Comparison of ENCODE assay signal across 9 cellular contexts in the genomic region with DNA sequence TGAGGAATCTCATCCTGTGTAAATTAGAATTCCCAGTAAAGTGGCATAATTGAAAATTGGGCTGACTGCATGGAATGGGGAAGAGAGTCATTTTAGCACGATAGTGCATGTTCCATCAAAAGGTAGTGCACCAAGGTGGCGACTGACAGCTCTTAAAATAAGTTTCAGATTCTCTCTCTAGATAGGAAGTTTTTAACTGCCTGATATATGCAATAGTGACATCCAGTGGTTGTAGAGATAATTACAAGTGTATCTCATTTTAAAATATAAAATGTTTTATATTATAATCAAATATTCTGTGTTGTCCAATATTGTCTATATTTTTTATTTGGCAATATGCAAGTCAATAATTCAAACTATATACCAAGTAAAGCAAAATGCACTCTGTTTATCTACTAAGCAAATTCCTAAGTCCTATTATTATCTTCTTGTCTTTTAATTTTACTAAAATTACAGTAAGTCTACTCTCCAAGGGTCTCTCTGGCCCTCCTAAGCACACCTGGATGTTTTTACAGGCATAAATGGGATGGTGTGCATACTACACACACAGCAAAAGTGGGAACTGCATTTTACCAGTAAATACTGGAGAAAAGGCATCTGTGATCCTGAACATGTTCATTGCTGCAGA.
DNase-seq lines count a peak whose midpoint lies in the region; ATAC-seq and TF ChIP-seq lines count a peak whose summit lies in the region.
"Had no signal": no experiment of that assay in that cellular context is flagged by ENCODE, and none has a peak within 500 bp of the region (broad histone marks: within the 10 kb centered on the region; RNA-seq: fewer than 3 reads in every experiment).

No MANE protein-coding gene starts in this region.

- peak overlapping the region; percentile 76 for H3K4me2 ChIP-seq in PC-3 (ENCODE audit: low read length)

- no peak overlapping the region for H3K27ac ChIP-seq in PC-3 (ENCODE audit: low read length)
- H3K27ac ChIP-seq in prostate gland = no peak overlapping the region

- H3K9me3 ChIP-seq in PC-3 (ENCODE audit: low read length) (no peaks in the 10 kb centered on the region), prostate gland (no peaks in the 10 kb centered on the region)

- H3K4me1 ChIP-seq in PC-3 (ENCODE audit: insufficient read depth, low read length) (peaks cover 14% of the 10 kb centered on the region), prostate gland (replicated peaks) (peaks cover 3% of the 10 kb centered on the region)

- H3K79me2 ChIP-seq in PC-3 (ENCODE audit: low read length) = no peaks in the 10 kb centered on the region

- H3K4me3 ChIP-seq in PC-3 (ENCODE audit: low read length) = peak overlapping the region; percentile 32; the same call in 1 of the 2 replicates
- no peak overlapping the region for H3K4me3 ChIP-seq in prostate gland
- H3K4me3 ChIP-seq: HAP-1 had no signal

- 0% methylated on average over 2 of the region's 2 CpGs for WGBS in prostate gland

- H3F3A ChIP-seq in PC-3 (ENCODE audit: low read length, unreplicated experiment) = no peaks in the 10 kb centered on the region

- POLR2A ChIA-PET in PC-3 (lab: Charles Lee; ENCODE audit: unreplicated experiment) = no interaction called here

- no peak for TF ChIP-seq POLR2A in prostate gland (IDR thresholded peaks at IDR 0.05)

- H3K36me3 Mint-ChIP-seq in natural killer cell = no peaks in the 10 kb centered on the region
- H3K36me3 Mint-ChIP-seq in natural killer cell treated with Interleukin-12 subunit alpha and Interleukin-12 subunit beta and Interleukin-15 and Interleukin-18, amount 100 ng/mL, for 72 hours = no peaks in the 10 kb centered on the region
- no peaks in the 10 kb centered on the region for H3K36me3 Mint-ChIP-seq in endothelial cell (ENCODE audit: low read depth, unreplicated experiment)

- no peak for DNase-seq in natural killer cell
- DNase-seq in natural killer cell treated with Interleukin-12 subunit alpha and Interleukin-12 subunit beta and Interleukin-15 and Interleukin-18, amount 100 ng/mL, for 72 hours (ENCODE audit: low spot score) = no peak
- DNase-seq in PC-3 = peak; percentile 60
- no peak for DNase-seq in endothelial cell (ENCODE audit: low spot score)
- DNase-seq in prostate gland (ENCODE audit: low spot score) = no peak
- DNase-seq in retina = no peak
- DNase-seq in activated naive CD4-positive, alpha-beta T cell treated with Interleukin-2 at 50 U/mL for 16 hours = no peak

- ATAC-seq in natural killer cell (peak; percentile 73 to 79 (median 76)), HG03442 (IDR thresholded peaks at IDR 0.05; ENCODE audit: unreplicated experiment) (peak; percentile 52), PC-3 (peak; percentile 68)
- no peak for ATAC-seq in natural killer cell treated with Interleukin-12 subunit alpha and Interleukin-12 subunit beta and Interleukin-15 and Interleukin-18, amount 100 ng/mL, for 72 hours

- CTCF ChIA-PET in PC-3 (lab: Charles Lee) = interaction anchor here (0.7 to 1.9 kb wide), 6 partner anchors 134 to 785 kb away, joined by 3 to 11 read pairs (median 7); no protein-coding TSS in a partner anchor

- H3K27ac Mint-ChIP-seq in natural killer cell (no peak overlapping the region), endothelial cell (ENCODE audit: unreplicated experiment) (no peak overlapping the region)
- H3K27ac Mint-ChIP-seq in natural killer cell treated with Interleukin-12 subunit alpha and Interleukin-12 subunit beta and Interleukin-15 and Interleukin-18, amount 100 ng/mL, for 72 hours = no peak overlapping the region

- H3K4me3 Mint-ChIP-seq in natural killer cell (no peak overlapping the region), endothelial cell (ENCODE audit: unreplicated experiment) (no peak overlapping the region)
- no peak overlapping the region for H3K4me3 Mint-ChIP-seq in natural killer cell treated with Interleukin-12 subunit alpha and Interleukin-12 subunit beta and Interleukin-15 and Interleukin-18, amount 100 ng/mL, for 72 hours

- H3K9ac ChIP-seq in PC-3 (ENCODE audit: low read length) = no peak overlapping the region

- H3K9me2 ChIP-seq in PC-3 (replicated peaks; ENCODE audit: low read length) = no peaks in the 10 kb centered on the region

- H3K9me3 Mint-ChIP-seq in natural killer cell (no peaks in the 10 kb centered on the region), endothelial cell (ENCODE audit: unreplicated experiment) (no peaks in the 10 kb centered on the region)
- H3K9me3 Mint-ChIP-seq in natural killer cell treated with Interleukin-12 subunit alpha and Interleukin-12 subunit beta and Interleukin-15 and Interleukin-18, amount 100 ng/mL, for 72 hours = no peaks in the 10 kb centered on the region

- intact Hi-C loops in natural killer cell (cut with micrococcal nuclease) = loop anchor here (1.0 to 10.0 kb wide), 4 partner anchors 70 to 688 kb away; a partner anchor contains a TSS
- intact Hi-C loops in PC-3 (cut with micrococcal nuclease) = loop anchor here (1.0 to 10.0 kb wide), 5 partner anchors 161 to 703 kb away; no protein-coding TSS in a partner anchor
- intact Hi-C loops in prostate gland (cut with DNase I) = loop anchor here (10.0 kb wide), 2 partner anchors 330 to 690 kb away; a partner anchor contains a TSS

- H3K4me1 Mint-ChIP-seq in natural killer cell (peaks cover 8 to 12% of the 10 kb centered on the region in 2 donors), endothelial cell (ENCODE audit: unreplicated experiment) (peaks cover 19% of the 10 kb centered on the region)
- peaks cover 5 to 12% of the 10 kb centered on the region in 2 donors for H3K4me1 Mint-ChIP-seq in natural killer cell treated with Interleukin-12 subunit alpha and Interleukin-12 subunit beta and Interleukin-15 and Interleukin-18, amount 100 ng/mL, for 72 hours (ENCODE audit: low read depth in 2 of 2)

- H2AFZ ChIP-seq in PC-3 (ENCODE audit: low read length) = no peak overlapping the region

- no TSS peak for BruUV-seq in PC-3 (replicated peaks; lab: Mats Ljungman, UMichigan)

- no peaks in the 10 kb centered on the region for H3K27me3 Mint-ChIP-seq in natural killer cell (ENCODE audit: low read depth in 2 of 2)
- no peaks in the 10 kb centered on the region for H3K27me3 Mint-ChIP-seq in natural killer cell treated with Interleukin-12 subunit alpha and Interleukin-12 subunit beta and Interleukin-15 and Interleukin-18, amount 100 ng/mL, for 72 hours
- H3K27me3 Mint-ChIP-seq in endothelial cell (ENCODE audit: unreplicated experiment) = no peaks in the 10 kb centered on the region

- TF ChIP-seq CTCF in natural killer cell (IDR thresholded peaks at IDR 0.05) (peak; percentile 85), PC-3 (conservative IDR thresholded peaks at IDR 0.05; ENCODE audit: low read depth, low read length) (peak; percentile 56), endothelial cell (IDR thresholded peaks at IDR 0.05; ENCODE audit: unreplicated experiment) (peak; percentile 72), prostate gland (IDR thresholded peaks at IDR 0.05) (peak; percentile 21 to 73 (median 56))

- H3K27me3 ChIP-seq in PC-3 (ENCODE audit: low read length) = peaks cover 9% of the 10 kb centered on the region
- H3K27me3 ChIP-seq in prostate gland (replicated peaks; ENCODE audit: insufficient read depth) = no peaks in the 10 kb centered on the region

- H3K36me3 ChIP-seq in PC-3 (ENCODE audit: low read depth, low read length) (no peaks in the 10 kb centered on the region), prostate gland (no peaks in the 10 kb centered on the region)
- H3K36me3 ChIP-seq: HAP-1 had no signal

- H4K20me1 ChIP-seq in PC-3 (ENCODE audit: low read length) = no peaks in the 10 kb centered on the region

Comparison
In these comparisons a context has a peak if more than half of its experiments do, and no peak if none do; other contexts are left out.
1. ATAC-seq: peak in natural killer cell (3 of 3), HG03442 (single experiment) and PC-3 (single experiment); none in natural killer cell treated with Interleukin-12 subunit alpha and Interleukin-12 subunit beta and Interleukin-15 and Interleukin-18, amount 100 ng/mL, for 72 hours (0 of 2).
2. Peak in every context shown above with its lines, with median percentiles within 50 percentile points of each other: CTCF ChIP-seq.